ENCODE assay signal across 1 cellular context in the genomic region with DNA sequence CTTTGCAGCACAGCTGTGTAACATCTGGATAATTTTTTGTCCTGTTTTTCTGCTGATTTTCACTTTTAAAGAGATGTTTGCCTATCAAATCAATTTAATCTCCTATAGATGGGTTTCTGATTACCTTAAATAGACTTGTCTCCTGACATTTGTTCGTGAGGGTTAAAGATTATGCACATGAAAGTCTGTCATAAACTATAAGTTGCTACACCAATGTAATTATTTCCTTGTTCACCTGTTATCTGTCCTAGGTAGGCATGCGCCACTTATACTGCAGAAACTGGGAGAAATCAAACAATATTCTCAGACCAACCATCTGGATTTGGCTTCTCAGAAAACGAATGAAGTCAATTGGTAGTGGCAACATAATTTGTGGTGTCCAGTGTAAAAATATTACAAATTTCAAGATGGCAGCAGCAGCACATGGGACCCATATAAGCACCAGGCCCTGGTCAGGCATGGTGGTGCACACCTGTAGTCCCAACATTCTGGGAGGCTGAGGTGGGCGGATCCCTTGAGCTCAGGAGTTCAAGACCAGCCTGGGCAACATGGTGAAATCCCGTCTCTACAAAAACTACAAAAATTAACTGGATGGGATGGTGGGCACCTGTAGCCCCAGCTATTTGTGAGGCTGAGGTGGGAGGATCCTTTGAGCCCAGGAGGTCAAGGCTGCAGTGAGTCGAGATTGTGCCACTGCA.
TF ChIP-seq lines count a peak whose summit lies in the region.

No MANE protein-coding gene starts in this region.

TF ChIP-seq in A549, 52 proteins besides CTCF, POLR2A, EP300 and RAD21 (continued from another document):
- TF ChIP-seq, protein P1, sequence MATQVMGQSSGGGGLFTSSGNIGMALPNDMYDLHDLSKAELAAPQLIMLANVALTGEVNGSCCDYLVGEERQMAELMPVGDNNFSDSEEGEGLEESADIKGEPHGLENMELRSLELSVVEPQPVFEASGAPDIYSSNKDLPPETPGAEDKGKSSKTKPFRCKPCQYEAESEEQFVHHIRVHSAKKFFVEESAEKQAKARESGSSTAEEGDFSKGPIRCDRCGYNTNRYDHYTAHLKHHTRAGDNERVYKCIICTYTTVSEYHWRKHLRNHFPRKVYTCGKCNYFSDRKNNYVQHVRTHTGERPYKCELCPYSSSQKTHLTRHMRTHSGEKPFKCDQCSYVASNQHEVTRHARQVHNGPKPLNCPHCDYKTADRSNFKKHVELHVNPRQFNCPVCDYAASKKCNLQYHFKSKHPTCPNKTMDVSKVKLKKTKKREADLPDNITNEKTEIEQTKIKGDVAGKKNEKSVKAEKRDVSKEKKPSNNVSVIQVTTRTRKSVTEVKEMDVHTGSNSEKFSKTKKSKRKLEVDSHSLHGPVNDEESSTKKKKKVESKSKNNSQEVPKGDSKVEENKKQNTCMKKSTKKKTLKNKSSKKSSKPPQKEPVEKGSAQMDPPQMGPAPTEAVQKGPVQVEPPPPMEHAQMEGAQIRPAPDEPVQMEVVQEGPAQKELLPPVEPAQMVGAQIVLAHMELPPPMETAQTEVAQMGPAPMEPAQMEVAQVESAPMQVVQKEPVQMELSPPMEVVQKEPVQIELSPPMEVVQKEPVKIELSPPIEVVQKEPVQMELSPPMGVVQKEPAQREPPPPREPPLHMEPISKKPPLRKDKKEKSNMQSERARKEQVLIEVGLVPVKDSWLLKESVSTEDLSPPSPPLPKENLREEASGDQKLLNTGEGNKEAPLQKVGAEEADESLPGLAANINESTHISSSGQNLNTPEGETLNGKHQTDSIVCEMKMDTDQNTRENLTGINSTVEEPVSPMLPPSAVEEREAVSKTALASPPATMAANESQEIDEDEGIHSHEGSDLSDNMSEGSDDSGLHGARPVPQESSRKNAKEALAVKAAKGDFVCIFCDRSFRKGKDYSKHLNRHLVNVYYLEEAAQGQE (IDR thresholded peaks at IDR 0.05): no peak
- TF ChIP-seq, protein P2, sequence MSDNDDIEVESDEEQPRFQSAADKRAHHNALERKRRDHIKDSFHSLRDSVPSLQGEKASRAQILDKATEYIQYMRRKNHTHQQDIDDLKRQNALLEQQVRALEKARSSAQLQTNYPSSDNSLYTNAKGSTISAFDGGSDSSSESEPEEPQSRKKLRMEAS (IDR thresholded peaks at IDR 0.05): no peak
- TF ChIP-seq TP53 (CRISPR knock-in tag; IDR thresholded peaks at IDR 0.05) (0 out of 2 replicates have a peak, but pooled peaks have one; percentile 13), POLR2AphosphoS2 (conservative IDR thresholded peaks at IDR 0.05; ENCODE audit: low read length) (no peak), ZNF302 (CRISPR knock-in tag; IDR thresholded peaks at IDR 0.05) (no peak), FOXS1 (CRISPR knock-in tag; IDR thresholded peaks at IDR 0.05) (no peak), HEYL (CRISPR knock-in tag; IDR thresholded peaks at IDR 0.05) (0 out of 2 replicates have a peak, but pooled peaks have one; percentile 20), HOXB13 (CRISPR knock-in tag; IDR thresholded peaks at IDR 0.05; ENCODE audit: low read depth) (peak; percentile 64; the same call in 1 of the 2 replicates), ZSCAN20 (CRISPR knock-in tag; IDR thresholded peaks at IDR 0.05) (no peak; the same call in 1 of the 2 replicates), HDAC2 (IDR thresholded peaks at IDR 0.05) (no peak), NFE2L2 (conservative IDR thresholded peaks at IDR 0.05; ENCODE audit: low read length) (no peak), ZC3H11A (IDR thresholded peaks at IDR 0.05) (no peak), CEBPB (IDR thresholded peaks at IDR 0.05) (no peak), NR3C1 (IDR thresholded peaks at IDR 0.05) (no peak), HOXB5 (CRISPR knock-in tag; IDR thresholded peaks at IDR 0.05) (0 out of 2 replicates have a peak, but pooled peaks have one; percentile 65), NPAS2 (CRISPR knock-in tag; IDR thresholded peaks at IDR 0.05; ENCODE audit: borderline replicate concordance) (no peak), FOSB (CRISPR knock-in tag; IDR thresholded peaks at IDR 0.05) (no peak), CHD2 (IDR thresholded peaks at IDR 0.05; ENCODE audit: low read length, partially characterized antibody) (no peak), KDM5A (IDR thresholded peaks at IDR 0.05) (no peak)
- TF ChIP-seq, protein P3, sequence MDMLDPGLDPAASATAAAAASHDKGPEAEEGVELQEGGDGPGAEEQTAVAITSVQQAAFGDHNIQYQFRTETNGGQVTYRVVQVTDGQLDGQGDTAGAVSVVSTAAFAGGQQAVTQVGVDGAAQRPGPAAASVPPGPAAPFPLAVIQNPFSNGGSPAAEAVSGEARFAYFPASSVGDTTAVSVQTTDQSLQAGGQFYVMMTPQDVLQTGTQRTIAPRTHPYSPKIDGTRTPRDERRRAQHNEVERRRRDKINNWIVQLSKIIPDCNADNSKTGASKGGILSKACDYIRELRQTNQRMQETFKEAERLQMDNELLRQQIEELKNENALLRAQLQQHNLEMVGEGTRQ (IDR thresholded peaks at IDR 0.05): no peak
- TF ChIP-seq, protein P4, sequence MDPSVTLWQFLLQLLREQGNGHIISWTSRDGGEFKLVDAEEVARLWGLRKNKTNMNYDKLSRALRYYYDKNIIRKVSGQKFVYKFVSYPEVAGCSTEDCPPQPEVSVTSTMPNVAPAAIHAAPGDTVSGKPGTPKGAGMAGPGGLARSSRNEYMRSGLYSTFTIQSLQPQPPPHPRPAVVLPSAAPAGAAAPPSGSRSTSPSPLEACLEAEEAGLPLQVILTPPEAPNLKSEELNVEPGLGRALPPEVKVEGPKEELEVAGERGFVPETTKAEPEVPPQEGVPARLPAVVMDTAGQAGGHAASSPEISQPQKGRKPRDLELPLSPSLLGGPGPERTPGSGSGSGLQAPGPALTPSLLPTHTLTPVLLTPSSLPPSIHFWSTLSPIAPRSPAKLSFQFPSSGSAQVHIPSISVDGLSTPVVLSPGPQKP (IDR thresholded peaks at IDR 0.05; ENCODE audit: low read depth, low read length): no peak
- TF ChIP-seq, protein P5, sequence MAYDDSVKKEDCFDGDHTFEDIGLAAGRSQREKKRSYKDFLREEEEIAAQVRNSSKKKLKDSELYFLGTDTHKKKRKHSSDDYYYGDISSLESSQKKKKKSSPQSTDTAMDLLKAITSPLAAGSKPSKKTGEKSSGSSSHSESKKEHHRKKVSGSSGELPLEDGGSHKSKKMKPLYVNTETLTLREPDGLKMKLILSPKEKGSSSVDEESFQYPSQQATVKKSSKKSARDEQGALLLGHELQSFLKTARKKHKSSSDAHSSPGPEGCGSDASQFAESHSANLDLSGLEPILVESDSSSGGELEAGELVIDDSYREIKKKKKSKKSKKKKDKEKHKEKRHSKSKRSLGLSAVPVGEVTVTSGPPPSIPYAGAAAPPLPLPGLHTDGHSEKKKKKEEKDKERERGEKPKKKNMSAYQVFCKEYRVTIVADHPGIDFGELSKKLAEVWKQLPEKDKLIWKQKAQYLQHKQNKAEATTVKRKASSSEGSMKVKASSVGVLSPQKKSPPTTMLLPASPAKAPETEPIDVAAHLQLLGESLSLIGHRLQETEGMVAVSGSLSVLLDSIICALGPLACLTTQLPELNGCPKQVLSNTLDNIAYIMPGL (CRISPR knock-in tag; IDR thresholded peaks at IDR 0.05; ENCODE audit: borderline replicate concordance): no peak
- TF ChIP-seq, protein P6, sequence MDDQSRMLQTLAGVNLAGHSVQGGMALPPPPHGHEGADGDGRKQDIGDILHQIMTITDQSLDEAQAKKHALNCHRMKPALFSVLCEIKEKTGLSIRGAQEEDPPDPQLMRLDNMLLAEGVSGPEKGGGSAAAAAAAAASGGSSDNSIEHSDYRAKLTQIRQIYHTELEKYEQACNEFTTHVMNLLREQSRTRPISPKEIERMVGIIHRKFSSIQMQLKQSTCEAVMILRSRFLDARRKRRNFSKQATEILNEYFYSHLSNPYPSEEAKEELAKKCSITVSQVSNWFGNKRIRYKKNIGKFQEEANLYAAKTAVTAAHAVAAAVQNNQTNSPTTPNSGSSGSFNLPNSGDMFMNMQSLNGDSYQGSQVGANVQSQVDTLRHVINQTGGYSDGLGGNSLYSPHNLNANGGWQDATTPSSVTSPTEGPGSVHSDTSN (IDR thresholded peaks at IDR 0.05): no peak
- TF ChIP-seq, protein P7, sequence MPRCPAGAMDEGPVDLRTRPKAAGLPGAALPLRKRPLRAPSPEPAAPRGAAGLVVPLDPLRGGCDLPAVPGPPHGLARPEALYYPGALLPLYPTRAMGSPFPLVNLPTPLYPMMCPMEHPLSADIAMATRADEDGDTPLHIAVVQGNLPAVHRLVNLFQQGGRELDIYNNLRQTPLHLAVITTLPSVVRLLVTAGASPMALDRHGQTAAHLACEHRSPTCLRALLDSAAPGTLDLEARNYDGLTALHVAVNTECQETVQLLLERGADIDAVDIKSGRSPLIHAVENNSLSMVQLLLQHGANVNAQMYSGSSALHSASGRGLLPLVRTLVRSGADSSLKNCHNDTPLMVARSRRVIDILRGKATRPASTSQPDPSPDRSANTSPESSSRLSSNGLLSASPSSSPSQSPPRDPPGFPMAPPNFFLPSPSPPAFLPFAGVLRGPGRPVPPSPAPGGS (IDR thresholded peaks at IDR 0.05): no peak
TF ChIP-seq in A549: peak in this region for 4.
